Comparison of ENCODE assay signal across 8 cellular contexts in the genomic region with DNA sequence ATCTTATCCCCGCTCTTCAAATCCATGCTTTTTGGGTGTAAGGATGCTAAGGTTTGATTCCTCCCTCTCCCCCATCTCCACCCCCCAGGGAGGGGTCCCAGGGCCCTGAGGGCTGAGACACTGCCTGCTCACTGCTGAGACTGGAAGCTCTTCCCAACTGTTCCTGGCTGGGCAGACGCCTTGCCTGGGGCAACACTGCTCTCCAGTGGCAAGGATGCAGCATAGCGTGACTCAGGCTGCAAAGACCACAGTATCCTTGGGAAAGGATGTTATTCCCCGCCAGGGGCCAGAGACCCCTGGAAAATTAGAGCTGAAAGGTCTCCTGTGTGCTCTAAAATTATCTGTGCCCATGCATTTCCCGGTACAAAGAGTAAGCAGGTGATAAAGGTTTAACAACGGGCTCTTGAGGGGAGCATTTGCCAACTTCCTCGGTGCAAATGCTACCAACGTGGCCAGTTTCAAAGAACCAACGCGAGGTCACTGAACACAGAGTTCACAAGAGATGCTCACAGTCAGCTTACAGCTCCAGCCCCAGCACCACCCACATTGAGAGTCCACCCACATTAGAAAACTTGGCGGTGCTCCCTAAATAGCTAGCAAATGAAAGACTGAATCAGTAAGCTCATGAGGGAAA.
DNase-seq lines count a peak whose midpoint lies in the region; ATAC-seq and TF ChIP-seq lines count a peak whose summit lies in the region.

No MANE protein-coding gene starts in this region.

- ATAC-seq in HG03025 (IDR thresholded peaks at IDR 0.05; ENCODE audit: low FRiP score, unreplicated experiment) = no peak
- ATAC-seq in HG03139 (IDR thresholded peaks at IDR 0.05; ENCODE audit: unreplicated experiment) = no peak

- no peaks in the 10 kb centered on the region for H3K9me3 ChIP-seq in iPS DF 6.9 (ENCODE audit: control insufficient read depth, insufficient read depth, low read length)

- no peak for DNase-seq in GM06990 (ENCODE audit: extremely low read depth, insufficient read length)
- DNase-seq in NCI-H1105 (lab: John Stamatoyannopoulos, UW) = peak; percentile 19
- peak; percentile 19 for DNase-seq in astrocyte of the cerebellum (ENCODE audit: low read depth)
- peak; percentile 31 for DNase-seq in iPS DF 6.9 (ENCODE audit: low read depth, low spot score)
- peak in 35 of 49 donors; percentile 3 to 62 (median 27) for DNase-seq in substantia nigra (lab: John Stamatoyannopoulos, UW)
- no peak for DNase-seq in activated CD4-positive, alpha-beta T cell treated with anti-CD3 and anti-CD28 coated beads, Interleukin-2, amount 50 U/mL, for 1 hour

- in situ Hi-C loops in astrocyte of the cerebellum (cut with HindIII; ENCODE audit: low sequenced_read_pairs) = loop anchor here (25.0 kb wide), 2 partner anchors 280 to 705 kb away; a partner anchor contains a TSS

- no peak overlapping the region for H3K4me3 ChIP-seq in GM06990 (replicated peaks; ENCODE audit: low read depth, low read length)
- no peak overlapping the region for H3K4me3 ChIP-seq in astrocyte of the cerebellum (ENCODE audit: low read depth, low read length)
- H3K4me3 ChIP-seq in iPS DF 6.9 (ENCODE audit: low read length) = no peak overlapping the region

- H3K4me1 ChIP-seq in iPS DF 6.9 (ENCODE audit: control insufficient read depth, insufficient read depth, low read length) = no peaks in the 10 kb centered on the region

- no CpG with 5 or more reads among the region's 11 CpGs for WGBS in iPS DF 6.9 (ENCODE audit: insufficient coverage, insufficient read length)

- TF ChIP-seq CTCF in GM06990 (IDR thresholded peaks at IDR 0.05; ENCODE audit: insufficient read depth, low read length, poor library complexity, severe bottlenecking) = peak; percentile 81
- peak; percentile 97 for TF ChIP-seq CTCF in astrocyte of the cerebellum (IDR thresholded peaks at IDR 0.05; ENCODE audit: low read depth, low read length, missing control alignments)

- H3K36me3 ChIP-seq in GM06990 (ENCODE audit: control insufficient read depth, insufficient read depth, low read length) (no peaks in the 10 kb centered on the region), iPS DF 6.9 (ENCODE audit: control insufficient read depth, insufficient read depth, low read length) (no peaks in the 10 kb centered on the region)

- no peaks in the 10 kb centered on the region; the same call in none of the 2 replicates for H3K27me3 ChIP-seq in GM06990 (replicated peaks; ENCODE audit: control insufficient read depth, insufficient read depth, low read length)
- no peaks in the 10 kb centered on the region for H3K27me3 ChIP-seq in iPS DF 6.9 (ENCODE audit: control insufficient read depth, insufficient read depth, low read length)

- H3K27ac ChIP-seq in iPS DF 6.9 (ENCODE audit: low read length) (no peak overlapping the region), substantia nigra (ENCODE audit: low read depth, low read length, poor library complexity, severe bottlenecking) (no peak overlapping the region)

Comparison
In these comparisons a context has a peak if more than half of its experiments do, and no peak if none do; other contexts are left out.
1. DNase-seq: peak in NCI-H1105 (single experiment), astrocyte of the cerebellum (single experiment), iPS DF 6.9 (single experiment) and substantia nigra (35 of 49); none in GM06990 (single experiment) and activated CD4-positive, alpha-beta T cell treated with anti-CD3 and anti-CD28 coated beads, Interleukin-2, amount 50 U/mL, for 1 hour (single experiment).